ENCODE assay signal across 1 cellular context in genomic region chr20:34516038-34516873, GRCh38.
TF ChIP-seq lines count a peak whose summit lies in the region.

DYNLRB1 (plus strand) TSS chr20:34516422; CDS start chr20:34516459, 37 bp downstream.

TF ChIP-seq in HepG2, 621 proteins besides CTCF, POLR2A, EP300 and RAD21 (continued from another document and continues in another):
- TF ChIP-seq ZHX2 (IDR thresholded peaks at IDR 0.05; ENCODE audit: low read depth) (no peak; the same call in 1 of the 2 replicates), ZHX2 (CRISPR knock-in tag; IDR thresholded peaks at IDR 0.05; ENCODE audit: borderline replicate concordance) (peak; percentile 22; the same call in 1 of the 2 replicates), KLF13 (CRISPR knock-in tag; IDR thresholded peaks at IDR 0.05) (no peak), RFX1 (IDR thresholded peaks at IDR 0.05) (no peak), ZBTB1 (CRISPR knock-in tag; IDR thresholded peaks at IDR 0.05; ENCODE audit: borderline replicate concordance) (0 out of 2 replicates have a peak, but pooled peaks have one; percentile 43), REST (IDR thresholded peaks at IDR 0.05; ENCODE audit: borderline replicate concordance in 1 of 2, low read depth in 1 of 2, low read length in 2 of 2) (0 out of 4 replicates have a peak, but pooled peaks of 1 of the 2 experiments have one; percentile 4), SIN3A (IDR thresholded peaks at IDR 0.05; ENCODE audit: borderline replicate concordance, low read depth, low read length) (peak; percentile 70; the same call in 1 of the 2 replicates), ZBTB37 (CRISPR knock-in tag; IDR thresholded peaks at IDR 0.05) (no peak), HDAC1 (CRISPR knock-in tag; IDR thresholded peaks at IDR 0.05) (peak; percentile 94), HOXA3 (CRISPR knock-in tag; IDR thresholded peaks at IDR 0.05) (no peak; the same call in 1 of the 2 replicates), GLI4 (CRISPR knock-in tag; IDR thresholded peaks at IDR 0.05; ENCODE audit: borderline replicate concordance) (peak; percentile 96; the same call in 1 of the 2 replicates), ZNF597 (CRISPR knock-in tag; IDR thresholded peaks at IDR 0.05) (no peak), ATRX (CRISPR knock-in tag; IDR thresholded peaks at IDR 0.05; ENCODE audit: borderline replicate concordance) (0 out of 2 replicates have a peak, but pooled peaks have one; percentile 33), NFAT5 (CRISPR knock-in tag; IDR thresholded peaks at IDR 0.05) (peak; percentile 67), NFE2L2 (IDR thresholded peaks at IDR 0.05; ENCODE audit: low read length) (no peak; the same call in 1 of the 2 replicates), ZNF780A (CRISPR knock-in tag; IDR thresholded peaks at IDR 0.05) (no peak; the same call in 1 of the 2 replicates), SALL2 (CRISPR knock-in tag; IDR thresholded peaks at IDR 0.05) (peak; percentile 47; the same call in 1 of the 2 replicates), ZNF850 (CRISPR knock-in tag; conservative IDR thresholded peaks at IDR 0.05) (peak; percentile 95; the same call in 1 of the 2 replicates), ZBTB8A (CRISPR knock-in tag; IDR thresholded peaks at IDR 0.05; ENCODE audit: borderline replicate concordance, low read depth) (no peak), SMC3 (IDR thresholded peaks at IDR 0.05; ENCODE audit: low read length) (no peak), BHLHE40 (IDR thresholded peaks at IDR 0.05; ENCODE audit: low read length) (no peak), ZNF747 (CRISPR knock-in tag; IDR thresholded peaks at IDR 0.05; ENCODE audit: borderline replicate concordance) (peak; percentile 90), TBX2 (CRISPR knock-in tag; IDR thresholded peaks at IDR 0.05; ENCODE audit: borderline replicate concordance) (peak; percentile 89), DMAP1 (CRISPR knock-in tag; IDR thresholded peaks at IDR 0.05) (peak; percentile 97), DBP (CRISPR knock-in tag; IDR thresholded peaks at IDR 0.05; ENCODE audit: not compliant biosample characterization) (no peak), SMAD3 (CRISPR knock-in tag; IDR thresholded peaks at IDR 0.05) (peak; percentile 73), NR2F2 (IDR thresholded peaks at IDR 0.05; ENCODE audit: borderline replicate concordance, low read depth) (no peak), MAZ (IDR thresholded peaks at IDR 0.05; ENCODE audit: borderline replicate concordance, low read depth, low read length) (peak; percentile 71), MAZ (CRISPR knock-in tag; IDR thresholded peaks at IDR 0.05; ENCODE audit: low read depth) (peak; percentile 94), ZZZ3 (CRISPR knock-in tag; IDR thresholded peaks at IDR 0.05; ENCODE audit: borderline replicate concordance) (peak; percentile 47; the same call in 1 of the 2 replicates), U2AF2 (IDR thresholded peaks at IDR 0.05; ENCODE audit: low read depth, low read length) (no peak; the same call in 1 of the 2 replicates), ATF3 (CRISPR knock-in tag; IDR thresholded peaks at IDR 0.05) (0 out of 2 replicates have a peak, but pooled peaks have one; percentile 59), ARNTL (CRISPR knock-in tag; IDR thresholded peaks at IDR 0.05) (peak; percentile 33; the same call in 1 of the 2 replicates), ZNF580 (CRISPR knock-in tag; IDR thresholded peaks at IDR 0.05; ENCODE audit: borderline replicate concordance, low read depth) (peak; percentile 82), ZC3H4 (CRISPR knock-in tag; IDR thresholded peaks at IDR 0.05; ENCODE audit: borderline replicate concordance) (peak; percentile 82)
- TF ChIP-seq, protein P1, sequence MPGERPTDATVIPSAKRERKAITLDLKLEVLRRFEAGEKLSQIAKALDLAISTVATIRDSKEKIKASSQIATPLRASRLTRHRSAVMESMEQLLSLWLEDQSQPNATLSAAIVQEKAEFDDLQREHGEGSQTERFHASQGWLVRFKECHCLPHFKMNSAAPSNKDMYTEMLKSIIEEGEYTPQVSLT (CRISPR knock-in tag; IDR thresholded peaks at IDR 0.05; ENCODE audit: borderline replicate concordance, low read depth), result 0 out of 2 replicates have a peak, but pooled peaks have one; percentile 95
- TF ChIP-seq, protein P2, sequence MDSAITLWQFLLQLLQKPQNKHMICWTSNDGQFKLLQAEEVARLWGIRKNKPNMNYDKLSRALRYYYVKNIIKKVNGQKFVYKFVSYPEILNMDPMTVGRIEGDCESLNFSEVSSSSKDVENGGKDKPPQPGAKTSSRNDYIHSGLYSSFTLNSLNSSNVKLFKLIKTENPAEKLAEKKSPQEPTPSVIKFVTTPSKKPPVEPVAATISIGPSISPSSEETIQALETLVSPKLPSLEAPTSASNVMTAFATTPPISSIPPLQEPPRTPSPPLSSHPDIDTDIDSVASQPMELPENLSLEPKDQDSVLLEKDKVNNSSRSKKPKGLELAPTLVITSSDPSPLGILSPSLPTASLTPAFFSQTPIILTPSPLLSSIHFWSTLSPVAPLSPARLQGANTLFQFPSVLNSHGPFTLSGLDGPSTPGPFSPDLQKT (CRISPR knock-in tag; IDR thresholded peaks at IDR 0.05; ENCODE audit: borderline replicate concordance), result peak; percentile 57; the same call in 1 of the 2 replicates
